9 cellular contexts compared by ENCODE assay signal in genomic region chr19:49499030-49499670, GRCh38. TPM values are rescaled to one million over a fixed set of nuclear protein-coding genes. Genes with fewer than 3 reads are reported as not detected.
DNase-seq lines count a peak whose midpoint lies in the region; ATAC-seq and TF ChIP-seq lines count a peak whose summit lies in the region.
"Had no signal": no experiment of that assay in that cellular context is flagged by ENCODE, and none has a peak within 500 bp of the region (broad histone marks: within the 10 kb centered on the region; RNA-seq: fewer than 3 reads in every experiment).

No MANE protein-coding gene starts in this region.

- in situ Hi-C loops in KBM-7 (cut with MboI; ENCODE audit: low pct_unique_long_range_greater_than_20kb, low sequenced_read_pairs), result no loop called here

- no peak for DNase-seq in BE2C
- DNase-seq in activated naive CD8-positive, alpha-beta T cell treated with anti-CD3 and anti-CD28 coated beads, Interleukin-2, amount 10 ng/mL, durations not matched to agents 7 days and 5 days, result peak; percentile 54
- no peak for DNase-seq in naive B cell
- DNase-seq in KBM-7, result no peak
- no peak for DNase-seq in NCI-H526 (lab: John Stamatoyannopoulos, UW)
- DNase-seq: NCI-H446 had no signal

- H3K27me3 Mint-ChIP-seq in IgD-negative memory B cell (peaks cover 2% of the 10 kb centered on the region), naive B cell (no peaks in the 10 kb centered on the region)
- H3K27me3 Mint-ChIP-seq in activated naive CD8-positive, alpha-beta T cell treated with anti-CD3 and anti-CD28 coated beads, Interleukin-2, amount 10 ng/mL, durations not matched to agents 7 days and 5 days, result no peaks in the 10 kb centered on the region

- H3K27me3 ChIP-seq in BE2C, result no peaks in the 10 kb centered on the region

- no peaks in the 10 kb centered on the region for H3K9me3 ChIP-seq in BE2C

- H3K4me1 Mint-ChIP-seq in IgD-negative memory B cell, result peaks cover 20 to 36% (median 32%) of the 10 kb centered on the region in 3 donors
- H3K4me1 Mint-ChIP-seq in activated naive CD8-positive, alpha-beta T cell treated with anti-CD3 and anti-CD28 coated beads, Interleukin-2, amount 10 ng/mL, durations not matched to agents 7 days and 5 days, result peaks cover 35% of the 10 kb centered on the region
- H3K4me1 Mint-ChIP-seq in naive B cell, result peaks cover 43 to 72% (median 52%) of the 10 kb centered on the region in 3 donors

- POLR2A ChIA-PET in activated naive CD8-positive, alpha-beta T cell treated with anti-CD3 and anti-CD28 coated beads, Interleukin-2, amount 10 ng/mL, durations not matched to agents 7 days and 5 days (lab: Charles Lee), result interaction anchor here (0.7 to 2.1 kb wide), 7 partner anchors 16 to 168 kb away, joined by 3 to 8 read pairs (median 3); no protein-coding TSS in a partner anchor

- H3K27ac Mint-ChIP-seq in IgD-negative memory B cell (peak overlapping the region; percentile 92 to 99 (median 98)), naive B cell (peak overlapping the region; percentile 77 to 100 (median 98))
- H3K27ac Mint-ChIP-seq in activated naive CD8-positive, alpha-beta T cell treated with anti-CD3 and anti-CD28 coated beads, Interleukin-2, amount 10 ng/mL, durations not matched to agents 7 days and 5 days, result peak overlapping the region; percentile 92

- ATAC-seq in activated naive CD8-positive, alpha-beta T cell treated with anti-CD3 and anti-CD28 coated beads, Interleukin-2, amount 10 ng/mL, durations not matched to agents 7 days and 5 days (ENCODE audit: low read depth), result no peak
- no peak for ATAC-seq in naive B cell (ENCODE audit: low read depth in 2 of 2)
- no peak for ATAC-seq in GM21576 (IDR thresholded peaks at IDR 0.05; ENCODE audit: unreplicated experiment)
- ATAC-seq in HG03354 (IDR thresholded peaks at IDR 0.05; ENCODE audit: poor library complexity, severe bottlenecking, unreplicated experiment), result no peak

- no peaks in the 10 kb centered on the region for H3K9me3 Mint-ChIP-seq in IgD-negative memory B cell
- H3K9me3 Mint-ChIP-seq in activated naive CD8-positive, alpha-beta T cell treated with anti-CD3 and anti-CD28 coated beads, Interleukin-2, amount 10 ng/mL, durations not matched to agents 7 days and 5 days, result no peaks in the 10 kb centered on the region
- peaks cover 0 to 2% (median 0%) of the 10 kb centered on the region in 7 donors for H3K9me3 Mint-ChIP-seq in naive B cell

- TF ChIP-seq CTCF in BE2C (IDR thresholded peaks at IDR 0.05; ENCODE audit: low read depth, low read length), result no peak

- H3K36me3 ChIP-seq in BE2C, result peaks cover 37% of the 10 kb centered on the region

- H3K4me3 ChIP-seq in BE2C (ENCODE audit: low read depth, low read length), result peak overlapping the region; percentile 100

- H3K36me3 Mint-ChIP-seq in IgD-negative memory B cell (peaks cover 11% of the 10 kb centered on the region), naive B cell (peaks cover 0 to 9% of the 10 kb centered on the region in 2 donors)
- H3K36me3 Mint-ChIP-seq in activated naive CD8-positive, alpha-beta T cell treated with anti-CD3 and anti-CD28 coated beads, Interleukin-2, amount 10 ng/mL, durations not matched to agents 7 days and 5 days, result peaks cover 31% of the 10 kb centered on the region

- H3K4me1 ChIP-seq in BE2C, result peaks cover 23% of the 10 kb centered on the region

- H3K4me3 Mint-ChIP-seq in IgD-negative memory B cell (peak overlapping the region; percentile 86 to 99 (median 99)), naive B cell (peak overlapping the region; percentile 94 to 100 (median 98))
- H3K4me3 Mint-ChIP-seq in activated naive CD8-positive, alpha-beta T cell treated with anti-CD3 and anti-CD28 coated beads, Interleukin-2, amount 10 ng/mL, durations not matched to agents 7 days and 5 days, result peak overlapping the region; percentile 95

RNA-seq across cellular contexts. Expression of gene RPS11, which starts 2.9 kb away (rescaled TPM):
- polyA plus RNA-seq in BE2C (2012; ENCODE audit: insufficient read depth, insufficient read length, low read depth), result 2,730 TPM
- polyA plus RNA-seq in IgD-negative memory B cell, result 3,702 TPM
- 1,000 to 10,000 TPM; 2,412 to 2,445 TPM for total RNA-seq in activated naive CD8-positive, alpha-beta T cell treated with anti-CD3 and anti-CD28 coated beads, Interleukin-2, amount 10 ng/mL, durations not matched to agents 7 days and 5 days
- polyA plus RNA-seq in naive B cell (ENCODE audit: low read depth in 6 of 6), result 1,000 to 10,000 TPM; 2,581 to 3,900 (median 3,339) TPM

RNA-seq across cellular contexts. Expression of gene RPL13A, which starts 11.7 kb away (rescaled TPM):
- polyA plus RNA-seq in BE2C (2012; ENCODE audit: insufficient read depth, insufficient read length, low read depth), result 1,267 TPM
- polyA plus RNA-seq in IgD-negative memory B cell (3,792 TPM), naive B cell (ENCODE audit: low read depth in 6 of 6) (1,000 to 10,000 TPM; 1,519 to 3,103 (median 2,606) TPM)
- total RNA-seq in activated naive CD8-positive, alpha-beta T cell treated with anti-CD3 and anti-CD28 coated beads, Interleukin-2, amount 10 ng/mL, durations not matched to agents 7 days and 5 days, result 1,000 to 10,000 TPM; 2,936 to 3,173 TPM

RNA-seq across cellular contexts. Expression of gene FCGRT, which starts 13.3 kb away (rescaled TPM):
- polyA plus RNA-seq in BE2C (2012; ENCODE audit: insufficient read depth, insufficient read length, low read depth), result 8.4 TPM
- polyA plus RNA-seq in IgD-negative memory B cell, result 60.8 TPM
- total RNA-seq in activated naive CD8-positive, alpha-beta T cell treated with anti-CD3 and anti-CD28 coated beads, Interleukin-2, amount 10 ng/mL, durations not matched to agents 7 days and 5 days, result 10 to 100 TPM; 19.8 to 24.4 TPM
- polyA plus RNA-seq in naive B cell (ENCODE audit: low read depth in 6 of 6), result 10 to 100 TPM; 56.7 to 69.7 (median 62.7) TPM

RNA-seq across cellular contexts. Expression of gene FLT3LG, which starts 25.1 kb away (rescaled TPM):
- 1.7 TPM for polyA plus RNA-seq in BE2C (2012; ENCODE audit: insufficient read depth, insufficient read length, low read depth)
- polyA plus RNA-seq in IgD-negative memory B cell (24.3 TPM), naive B cell (ENCODE audit: low read depth in 6 of 6) (10 to 100 TPM in 5 of 6 donors, 1 to 10 TPM in 1; 9.5 to 15.0 (median 11.4) TPM)
- total RNA-seq in activated naive CD8-positive, alpha-beta T cell treated with anti-CD3 and anti-CD28 coated beads, Interleukin-2, amount 10 ng/mL, durations not matched to agents 7 days and 5 days, result 100 to 1,000 TPM; 250 to 282 TPM

RNA-seq across cellular contexts. Expression of gene RCN3, which starts 28.7 kb away (rescaled TPM):
- 7.2 TPM for polyA plus RNA-seq in BE2C (2012; ENCODE audit: insufficient read depth, insufficient read length, low read depth)
- polyA plus RNA-seq in IgD-negative memory B cell (3.1 TPM), naive B cell (ENCODE audit: low read depth in 6 of 6) (under 1 TPM in 2 of 6 donors, not detected in 4; 0.17 to 0.43 TPM)
- total RNA-seq in activated naive CD8-positive, alpha-beta T cell treated with anti-CD3 and anti-CD28 coated beads, Interleukin-2, amount 10 ng/mL, durations not matched to agents 7 days and 5 days, result 1 to 10 TPM; 1.6 to 2.4 TPM
